11 cellular contexts compared by ENCODE assay signal in the genomic region with DNA sequence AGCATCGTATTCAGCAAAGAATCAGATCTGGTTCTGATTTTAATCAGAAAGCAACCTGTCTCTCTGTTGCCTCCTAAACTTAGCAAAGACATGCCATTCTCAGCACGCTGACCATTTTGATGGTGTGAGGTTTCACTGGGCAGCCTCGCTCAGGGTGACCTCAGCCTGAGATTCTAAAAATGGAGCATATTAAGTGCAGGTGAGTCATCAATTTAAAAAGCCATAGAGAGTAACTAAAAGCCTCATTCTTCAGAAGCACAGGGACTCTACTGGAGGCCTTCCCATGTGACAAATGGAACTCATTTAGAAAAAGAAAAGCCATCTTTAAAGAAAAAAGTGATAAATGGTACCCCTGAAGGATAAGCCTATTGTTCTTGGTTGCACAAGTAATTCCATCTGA.
DNase-seq lines count a peak whose midpoint lies in the region; ATAC-seq and TF ChIP-seq lines count a peak whose summit lies in the region.
"Had no signal": no experiment of that assay in that cellular context is flagged by ENCODE, and none has a peak within 500 bp of the region (broad histone marks: within the 10 kb centered on the region; RNA-seq: fewer than 3 reads in every experiment).

No MANE protein-coding gene starts in this region.

- no peak overlapping the region for H3K4me2 ChIP-seq in neuronal stem cell (ENCODE audit: insufficient read depth, low read length, poor library complexity, severe bottlenecking)

- no peak overlapping the region for H2BK120ac ChIP-seq in neuronal stem cell (ENCODE audit: low read depth, low read length)

- no peak overlapping the region for H2BK12ac ChIP-seq in neuronal stem cell (ENCODE audit: low read length)

- WGBS in neuronal stem cell (ENCODE audit: extremely low coverage in 2 of 2, insufficient read length in 2 of 2, insufficient replicate concordance in 1 of 2), 2 donors = no CpG with 5 or more reads among the region's 3 CpGs

- ATAC-seq in GM19455 (IDR thresholded peaks at IDR 0.05; ENCODE audit: unreplicated experiment) (no peak), HG02763 (IDR thresholded peaks at IDR 0.05; ENCODE audit: unreplicated experiment) (no peak)

- no peak overlapping the region for H3K4ac ChIP-seq in neuronal stem cell (ENCODE audit: low read length)

- no peak overlapping the region for H4K8ac ChIP-seq in neuronal stem cell (ENCODE audit: low read depth, low read length)

- no peaks in the 10 kb centered on the region for H3K79me1 ChIP-seq in neuronal stem cell (ENCODE audit: low read depth, low read length)

- no peaks in the 10 kb centered on the region for H3K36me3 ChIP-seq in tibial artery
- no peaks in the 10 kb centered on the region for H3K36me3 ChIP-seq in neuronal stem cell (replicated peaks in 1 of 2; ENCODE audit: control insufficient read depth in 2 of 2, insufficient read depth in 2 of 2, low read length in 2 of 2)

- no peak overlapping the region for H4K91ac ChIP-seq in neuronal stem cell (ENCODE audit: low read depth, low read length, poor library complexity)

- DNase-seq in GM20000 (ENCODE audit: low spot score) (peak; percentile 20), SK-MEL-5 (ENCODE audit: low read depth, low spot score) (peak; percentile 8), cardiac septum (ENCODE audit: low spot score) (peak; percentile 77), tibial artery (peak; percentile 50 to 73), neuronal stem cell (ENCODE audit: low spot score) (no peak), NCI-H1048 (lab: John Stamatoyannopoulos, UW) (no peak)
- DNase-seq: activated gamma-delta T cell, NCI-H2081 had no signal

- no peak overlapping the region for H2AK5ac ChIP-seq in neuronal stem cell (ENCODE audit: low read depth, low read length)

- TF ChIP-seq CTCF in GM20000 (IDR thresholded peaks at IDR 0.05; ENCODE audit: extremely low read depth, missing control alignments) = no peak
- TF ChIP-seq CTCF in tibial artery (IDR thresholded peaks at IDR 0.05) = no peak

- H3K9ac ChIP-seq in neuronal stem cell (ENCODE audit: low read depth, low read length, poor library complexity) = no peak overlapping the region

- peaks cover 0 to 69% (median 17%) of the 10 kb centered on the region in 4 donors for H3K4me1 ChIP-seq in tibial artery
- H3K4me1 ChIP-seq in neuronal stem cell (ENCODE audit: control insufficient read depth in 2 of 2, insufficient read depth in 1 of 2, low read depth in 1 of 2, low read length in 2 of 2) = peaks cover 0 to 4% of the 10 kb centered on the region in 2 donors

- in situ Hi-C loops in SK-MEL-5 (cut with HindIII; ENCODE audit: low pct_unique_long_range_greater_than_20kb, low sequenced_read_pairs) = no loop called here

- H3K9me3 ChIP-seq in tibial artery = no peaks in the 10 kb centered on the region
- no peaks in the 10 kb centered on the region for H3K9me3 ChIP-seq in neuronal stem cell (replicated peaks in 1 of 2; ENCODE audit: control insufficient read depth in 2 of 2, insufficient read depth in 1 of 2, low read depth in 1 of 2, low read length in 2 of 2)

- H3K27me3 ChIP-seq in tibial artery (no peaks in the 10 kb centered on the region), neuronal stem cell (ENCODE audit: control insufficient read depth in 3 of 3, insufficient read depth in 3 of 3, low read depth in 1 of 3, low read length in 3 of 3) (peaks cover 0 to 3% (median 0%) of the 10 kb centered on the region in 3 experiments)

- H3K14ac ChIP-seq in neuronal stem cell (ENCODE audit: low read length) = no peak overlapping the region

- H3K18ac ChIP-seq in neuronal stem cell (ENCODE audit: low read length) = no peak overlapping the region

- H2BK15ac ChIP-seq in neuronal stem cell (ENCODE audit: low read length) = no peak overlapping the region

- no peak overlapping the region for H2BK5ac ChIP-seq in neuronal stem cell (ENCODE audit: low read length)

- no peak overlapping the region for H2AFZ ChIP-seq in neuronal stem cell (ENCODE audit: low read length)

- no peak overlapping the region for H3K4me3 ChIP-seq in tibial artery
- H3K4me3 ChIP-seq in neuronal stem cell (ENCODE audit: low read length in 2 of 2) = no peak overlapping the region

- peak overlapping the region; percentile 47 to 62 for H3K27ac ChIP-seq in tibial artery
- no peak overlapping the region for H3K27ac ChIP-seq in neuronal stem cell (replicated peaks; ENCODE audit: low read length)
- H3K27ac ChIP-seq: epithelial cell of prostate had no signal

- no peak overlapping the region for H3K23ac ChIP-seq in neuronal stem cell (ENCODE audit: low read depth, low read length, poor library complexity)

- intact Hi-C loops in cardiac septum (cut with DNase I) (no loop called here), tibial artery (cut with DNase I; ENCODE audit: low total_unique reads) (no loop called here)

Comparison
In these comparisons a context has a peak if more than half of its experiments do, and no peak if none do; other contexts are left out.
1. DNase-seq: peak in GM20000 (single experiment), SK-MEL-5 (single experiment), cardiac septum (single experiment) and tibial artery (2 of 2); none in neuronal stem cell (single experiment) and NCI-H1048 (single experiment).